14 cellular contexts compared by ENCODE assay signal in the genomic region with DNA sequence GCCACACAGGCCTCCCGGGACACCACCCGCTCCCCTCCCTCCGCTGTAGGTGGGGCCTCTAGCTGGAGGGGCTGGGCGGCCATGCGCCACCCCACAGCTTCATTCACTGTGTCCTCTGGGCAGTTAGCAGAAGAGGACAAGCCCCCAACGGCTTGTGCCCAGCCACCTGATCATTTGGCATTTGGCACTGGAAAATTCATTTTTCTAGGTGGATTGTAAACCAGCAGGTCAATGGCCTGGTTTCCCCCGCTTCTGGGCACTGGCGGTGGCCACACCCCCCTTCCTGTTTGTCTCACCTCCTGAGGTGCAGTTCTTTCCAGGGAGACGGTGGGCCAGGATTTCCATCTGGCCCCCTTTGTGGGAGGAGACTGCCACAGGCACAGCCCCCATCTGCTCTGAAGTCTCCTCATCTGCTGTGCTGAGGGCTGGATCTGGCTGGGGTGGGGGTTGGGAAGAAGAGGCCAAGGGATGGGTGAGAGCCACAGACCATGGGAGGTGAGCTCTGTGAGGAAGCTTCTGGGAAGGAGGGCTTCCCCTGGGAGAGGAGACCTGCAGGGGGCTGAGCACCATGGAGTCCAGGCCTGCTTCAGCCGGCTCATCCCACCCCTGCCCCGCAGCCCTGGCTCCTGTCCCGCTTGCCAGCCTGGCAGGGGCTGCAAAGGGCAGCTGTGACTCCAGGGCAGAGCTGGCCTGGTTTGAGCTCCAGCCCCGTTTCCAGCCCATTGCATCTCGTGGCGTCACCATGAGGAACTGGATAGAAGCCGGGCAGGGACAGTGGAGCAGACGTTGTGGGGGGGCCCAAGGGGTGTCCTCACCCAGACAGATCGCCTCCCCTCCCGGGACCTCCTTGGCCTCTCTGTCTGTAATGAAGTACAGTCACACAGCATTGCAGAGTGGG. TPM values are rescaled to one million over a fixed set of nuclear protein-coding genes. Genes with fewer than 3 reads are reported as not detected.
A peak's percentile ranks its signal among the peaks of the same experiment; 100 is the strongest.
DNase-seq lines count a peak whose midpoint lies in the region; ATAC-seq and FAIRE-seq lines count a peak whose summit lies in the region.
"Had no signal": no experiment of that assay in that cellular context is flagged by ENCODE, and none has a peak within 500 bp of the region (broad histone marks: within the 10 kb centered on the region; RNA-seq: fewer than 3 reads in every experiment).

No MANE protein-coding gene starts in this region.

- peak overlapping the region; percentile 45 for H3K23ac ChIP-seq in mesendoderm (ENCODE audit: low read length)

- H3K9me3 ChIP-seq in BLaER1 treated with 17β-estradiol and CSF1 and Interleukin-3, amounts not matched to agents 10 nM and 100 nM (replicated peaks in 1 of 11), result no peaks in the 10 kb centered on the region
- no peaks in the 10 kb centered on the region for H3K9me3 ChIP-seq in small intestine (ENCODE audit: control insufficient read depth, low read depth)
- H3K9me3 ChIP-seq: heart right ventricle, SJSA1 had no signal

- H3K27ac ChIP-seq in BLaER1 treated with 17β-estradiol and CSF1 and Interleukin-3, amounts not matched to agents 10 nM and 100 nM, result peak overlapping the region in 3 of 11 experiments; percentile 15 to 22 (median 20); a peak in 4 of 22 replicates
- H3K27ac ChIP-seq in mesendoderm (ENCODE audit: low read depth, low read length) (peak overlapping the region; percentile 38), small intestine (ENCODE audit: low read depth in 1 of 2, low read length in 1 of 2) (no peak overlapping the region)
- H3K27ac ChIP-seq: heart right ventricle, KMS-11, SJSA1 had no signal

- no peak for ATAC-seq in GM18861 (IDR thresholded peaks at IDR 0.05; ENCODE audit: unreplicated experiment)
- ATAC-seq: activated CD8-positive, alpha-beta T cell treated with anti-CD3 and anti-CD28 coated beads, Interleukin-2, amount 10 ng/mL, durations not matched to agents 7 days and 5 days had no signal

- H3K4ac ChIP-seq in mesendoderm (ENCODE audit: low read depth, low read length), result no peak overlapping the region

- H3K79me2 ChIP-seq in mesendoderm (ENCODE audit: control insufficient read depth, insufficient read depth, low read length), result no peaks in the 10 kb centered on the region

- H2BK120ac ChIP-seq in mesendoderm (ENCODE audit: low read depth, low read length), result no peak overlapping the region

- H3K4me3 ChIP-seq in BLaER1 treated with 17β-estradiol and CSF1 and Interleukin-3, amounts not matched to agents 10 nM and 100 nM, result no peak overlapping the region
- H3K4me3 ChIP-seq in mesendoderm (ENCODE audit: low read length) (no peak overlapping the region), small intestine (ENCODE audit: low read depth in 1 of 2, low read length in 2 of 2) (no peak overlapping the region)
- H3K4me3 ChIP-seq: heart right ventricle, SJSA1 had no signal

- H2BK5ac ChIP-seq in mesendoderm (ENCODE audit: low read length), result no peak overlapping the region

- H2AK5ac ChIP-seq in mesendoderm (ENCODE audit: low read length), result no peak overlapping the region

- no peaks in the 10 kb centered on the region for H3K36me3 ChIP-seq in BLaER1 treated with 17β-estradiol and CSF1 and Interleukin-3, amounts not matched to agents 10 nM and 100 nM
- no peaks in the 10 kb centered on the region for H3K36me3 ChIP-seq in mesendoderm (ENCODE audit: control insufficient read depth, insufficient read depth, low read length)
- no peaks in the 10 kb centered on the region for H3K36me3 ChIP-seq in small intestine (ENCODE audit: control insufficient read depth in 2 of 2, insufficient read depth in 2 of 2, low read length in 2 of 2)
- H3K36me3 ChIP-seq: SJSA1 had no signal

- peak overlapping the region; percentile 64 for H3K56ac ChIP-seq in mesendoderm (ENCODE audit: low read length)

- H3K27me3 ChIP-seq in BLaER1 treated with 17β-estradiol and CSF1 and Interleukin-3, amounts not matched to agents 10 nM and 100 nM, result no peaks in the 10 kb centered on the region
- no peaks in the 10 kb centered on the region for H3K27me3 ChIP-seq in mesendoderm (ENCODE audit: insufficient read depth, low read length, poor library complexity)
- H3K27me3 ChIP-seq in small intestine (ENCODE audit: control insufficient read depth in 2 of 2, insufficient read depth in 2 of 2, low read length in 2 of 2), result no peaks in the 10 kb centered on the region
- H3K27me3 ChIP-seq: heart right ventricle, SJSA1 had no signal

- no CpG with 5 or more reads among the region's 19 CpGs for WGBS in mesendoderm (ENCODE audit: extremely low coverage, insufficient coverage, low lambda C conversion rate)
- WGBS in small intestine, 3 donors, result 69 to 76% (median 74%) methylated on average over 19 of the region's 19 CpGs

- H3K4me2 ChIP-seq in BLaER1 treated with 17β-estradiol and CSF1 and Interleukin-3, amounts not matched to agents 10 nM and 100 nM, result peak overlapping the region; percentile 37 to 83 (median 70)
- H3K4me2 ChIP-seq in mesendoderm (ENCODE audit: low read length), result no peak overlapping the region
- H3K4me2 ChIP-seq: KMS-11 had no signal

- H2BK15ac ChIP-seq in mesendoderm (replicated peaks; ENCODE audit: low read depth), result no peak overlapping the region

- no peak for FAIRE-seq in small intestine (lab: Jason Lieb, UNC)

- H4K8ac ChIP-seq in mesendoderm (ENCODE audit: low read depth, low read length), result peak overlapping the region; percentile 39

- H3K9ac ChIP-seq in BLaER1 treated with 17β-estradiol and CSF1 and Interleukin-3, amounts not matched to agents 10 nM and 100 nM, result peak overlapping the region in 5 of 11 experiments; percentile 12 to 36 (median 30); a peak in 4 of 22 replicates
- H3K9ac ChIP-seq in mesendoderm (ENCODE audit: low read length), result peak overlapping the region; percentile 42
- H3K9ac ChIP-seq: KMS-11 had no signal

- peaks cover 0 to 6% (median 0%) of the 10 kb centered on the region in 11 experiments; a peak in 1 of 22 replicates for H4K20me1 ChIP-seq in BLaER1 treated with 17β-estradiol and CSF1 and Interleukin-3, amounts not matched to agents 10 nM and 100 nM

- no peaks in the 10 kb centered on the region for H3K79me1 ChIP-seq in mesendoderm (ENCODE audit: low read length)

- peaks cover 39 to 62% (median 58%) of the 10 kb centered on the region in 10 experiments for H3K4me1 ChIP-seq in BLaER1 treated with 17β-estradiol and CSF1 and Interleukin-3, amounts not matched to agents 10 nM and 100 nM
- H3K4me1 ChIP-seq in mesendoderm (ENCODE audit: control insufficient read depth, low read depth, low read length) (peaks cover 13% of the 10 kb centered on the region), small intestine (ENCODE audit: control insufficient read depth in 2 of 2, insufficient read depth in 1 of 2, low read depth in 1 of 2, low read length in 1 of 2) (no peaks in the 10 kb centered on the region)
- H3K4me1 ChIP-seq: SJSA1 had no signal

- peak; percentile 36 for DNase-seq in NCI-H2171 (lab: John Stamatoyannopoulos, UW)
- peak; percentile 60 for DNase-seq in cerebellar cortex (ENCODE audit: low spot score)
- peak; percentile 66 for DNase-seq in mesendoderm
- no peak for DNase-seq in NCI-H187 (lab: John Stamatoyannopoulos, UW)
- no peak for DNase-seq in small intestine
- no peak for DNase-seq in NCI-H510A treated with DMSO at 0.1 percent for 48 hours (lab: John Stamatoyannopoulos, UW)
- DNase-seq: activated CD8-positive, alpha-beta T cell treated with anti-CD3 and anti-CD28 coated beads, Interleukin-2, amount 10 ng/mL, durations not matched to agents 7 days and 5 days; aorta; heart right ventricle; NCI-H2227 treated with DMSO at 0.1 percent for 48 hours had no signal

- peak overlapping the region; percentile 5 for H3K18ac ChIP-seq in mesendoderm (ENCODE audit: low read length)

- H4K5ac ChIP-seq in mesendoderm (ENCODE audit: low read length), result no peak overlapping the region

RNA-seq across cellular contexts. Expression of a gene that starts 40.1 kb away (rescaled TPM):
- 9.4 TPM for polyA plus RNA-seq in mesendoderm (2013, experiment 1 of 2)
- 8.8 TPM for polyA plus RNA-seq in mesendoderm (2013, experiment 2 of 2)
- polyA plus RNA-seq in small intestine, result 1 to 10 TPM in 2 of 3 donors, under 1 TPM in 1; 0.45 to 4.3 (median 1.1) TPM

Comparison
In these comparisons a context has a peak if more than half of its experiments do, and no peak if none do; other contexts are left out.
1. DNase-seq: peak in NCI-H2171 (single experiment), cerebellar cortex (single experiment) and mesendoderm (single experiment); none in NCI-H187 (0 of 2), small intestine (single experiment) and NCI-H510A treated with DMSO at 0.1 percent for 48 hours (single experiment).